In the genomic region with DNA sequence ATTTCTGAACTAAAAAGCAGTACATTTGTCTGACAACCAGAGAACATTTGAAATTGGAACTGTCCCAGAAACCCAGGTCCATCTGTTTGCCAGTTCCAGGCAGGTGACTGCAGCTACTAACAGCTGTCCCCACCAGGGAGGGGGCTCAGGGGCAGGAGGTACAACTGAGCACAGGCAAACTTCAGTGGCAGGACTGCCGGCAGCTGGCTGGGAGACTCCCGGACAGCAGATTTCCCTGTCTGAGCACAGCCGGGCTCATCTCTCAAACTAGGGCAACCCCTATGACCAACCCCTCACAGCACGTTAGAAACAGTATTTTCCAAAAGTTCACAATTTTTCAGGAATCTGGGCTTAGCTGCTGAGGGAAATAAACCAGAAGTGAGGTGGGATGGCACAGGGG, we compare ENCODE assay signal across 21 cellular contexts.
"Had no signal": no experiment of that assay in that cellular context is flagged by ENCODE, and none has a peak within 500 bp of the region (broad histone marks: within the 10 kb centered on the region; RNA-seq: fewer than 3 reads in every experiment).

No MANE protein-coding gene starts in this region.

- H3K27me3 ChIP-seq: gastrocnemius medialis, heart right ventricle, right atrium auricular region had no signal

- ATAC-seq: activated CD8-positive, alpha-beta T cell treated with anti-CD3 and anti-CD28 coated beads for 36 hours; activated T-cell treated with anti-CD3 and anti-CD28 coated beads, Interleukin-2, amount 50 U/mL, for 4 hours; gastrocnemius medialis; heart right ventricle; left colon; stimulated activated naive B cell treated with anti-CD40 and anti-IgM and Interleukin-4, amounts not matched to agents 10 μg/mL and 1 μg/mL and 100 μg/mL, for 72 hours; WTC11 had no signal

- H3K9me3 ChIP-seq: gastrocnemius medialis, heart right ventricle, right atrium auricular region, tibial artery had no signal

- H3K36me3 Mint-ChIP-seq: stimulated activated naive B cell treated with anti-CD40 and anti-IgM and Interleukin-4, amounts not matched to agents 10 μg/mL and 1 μg/mL and 100 μg/mL, for 72 hours; WTC11 had no signal

- FAIRE-seq: astrocyte, bronchial epithelial cell, islet of Langerhans, urothelium cell line had no signal

- DNase-seq: activated CD4-positive, alpha-beta T cell treated with anti-CD3 and anti-CD28 coated beads for 4 hours; activated CD8-positive, alpha-beta T cell treated with anti-CD3 and anti-CD28 coated beads for 36 hours; activated effector memory CD4-positive, alpha-beta T cell treated with Interleukin-2 at 50 U/mL for 16 hours; activated naive CD4-positive, alpha-beta T cell treated with anti-CD3 and anti-CD28 coated beads, Interleukin-2, amount 50 U/mL, for 16 hours; activated T-cell treated with anti-CD3 and anti-CD28 coated beads, Interleukin-2, amount 50 U/mL, for 4 hours; endodermal cell; gastrocnemius medialis; heart right ventricle; left colon; midbrain; stimulated activated CD4-positive, alpha-beta T cell treated with anti-CD3 and anti-CD28 coated beads, Interleukin-4, amount 100 ng/mL, for 1 hour; stimulated activated naive B cell treated with anti-CD40 and anti-IgM and Interleukin-4, amounts not matched to agents 10 μg/mL and 1 μg/mL and 100 μg/mL, for 72 hours; tibial artery had no signal

- H3K4me3 Mint-ChIP-seq: activated CD8-positive, alpha-beta T cell treated with anti-CD3 and anti-CD28 coated beads for 36 hours; activated T-cell treated with anti-CD3 and anti-CD28 coated beads, Interleukin-2, amount 50 U/mL, for 4 hours; endodermal cell; stimulated activated naive B cell treated with anti-CD40 and anti-IgM and Interleukin-4, amounts not matched to agents 10 μg/mL and 1 μg/mL and 100 μg/mL, for 72 hours; WTC11 had no signal

- H3K9me3 Mint-ChIP-seq: activated CD8-positive, alpha-beta T cell treated with anti-CD3 and anti-CD28 coated beads for 36 hours; activated T-cell treated with anti-CD3 and anti-CD28 coated beads, Interleukin-2, amount 50 U/mL, for 4 hours; endodermal cell had no signal

- H3K27ac Mint-ChIP-seq: activated CD8-positive, alpha-beta T cell treated with anti-CD3 and anti-CD28 coated beads for 36 hours; endodermal cell; progenitor cell of endocrine pancreas; WTC11 had no signal

- H3K27ac ChIP-seq: gastrocnemius medialis, heart right ventricle, right atrium auricular region, tibial artery had no signal

- H3K4me1 ChIP-seq: gastrocnemius medialis, heart right ventricle, right atrium auricular region, tibial artery had no signal

- H3K27me3 Mint-ChIP-seq: activated CD8-positive, alpha-beta T cell treated with anti-CD3 and anti-CD28 coated beads for 36 hours; stimulated activated naive B cell treated with anti-CD40 and anti-IgM and Interleukin-4, amounts not matched to agents 10 μg/mL and 1 μg/mL and 100 μg/mL, for 72 hours had no signal

- H3K36me3 ChIP-seq: gastrocnemius medialis, heart right ventricle, right atrium auricular region, tibial artery had no signal

- H3K4me3 ChIP-seq: gastrocnemius medialis, heart right ventricle, lung, right atrium auricular region, tibial artery had no signal
